11 cellular contexts compared by ENCODE assay signal in the genomic region with DNA sequence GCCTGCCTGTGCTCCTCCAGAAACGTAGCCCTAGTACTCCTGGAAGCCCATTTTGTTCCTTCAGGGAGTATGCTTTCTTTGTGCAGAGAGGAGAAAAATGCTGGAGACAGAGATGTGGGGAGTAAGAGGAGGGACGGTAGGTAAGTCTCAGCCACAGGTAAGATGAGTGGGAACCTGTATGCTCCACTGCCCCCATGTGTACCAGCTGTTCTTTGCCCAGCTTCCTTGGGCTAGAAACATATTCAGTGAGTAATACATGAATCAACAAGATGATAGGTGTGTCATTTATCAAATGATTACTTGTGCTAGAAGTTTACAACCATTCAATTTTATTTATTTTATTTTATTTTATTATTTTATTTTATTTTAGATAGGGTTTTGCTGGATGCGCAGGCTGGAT. TPM values are rescaled to one million over a fixed set of nuclear protein-coding genes. Genes with fewer than 3 reads are reported as not detected.
DNase-seq lines count a peak whose midpoint lies in the region; ATAC-seq and TF ChIP-seq lines count a peak whose summit lies in the region.
"Had no signal": no experiment of that assay in that cellular context is flagged by ENCODE, and none has a peak within 500 bp of the region (broad histone marks: within the 10 kb centered on the region; RNA-seq: fewer than 3 reads in every experiment).

No MANE protein-coding gene starts in this region.

- peaks cover 2% of the 10 kb centered on the region for H3K9me3 Mint-ChIP-seq in activated naive CD8-positive, alpha-beta T cell treated with anti-CD3 and anti-CD28 coated beads for 36 hours
- H3K9me3 Mint-ChIP-seq: neural crest cell had no signal

- H3K36me3 Mint-ChIP-seq in activated naive CD8-positive, alpha-beta T cell treated with anti-CD3 and anti-CD28 coated beads for 36 hours, result peaks cover 36% of the 10 kb centered on the region

- TF ChIP-seq POLR2A in spleen (IDR thresholded peaks at IDR 0.05), result no peak

- WGBS in spleen, 5 donors, result 34 to 81% (median 62%) methylated on average over 3 of the region's 3 CpGs

- H3K27me3 ChIP-seq in spleen (replicated peaks in 1 of 7), result no peaks in the 10 kb centered on the region

- H3K27ac ChIP-seq in spleen (peak overlapping the region in 5 of 8 donors; percentile 30 to 64 (median 44)), coronary artery (no peak overlapping the region)
- H3K27ac ChIP-seq: 22Rv1 had no signal

- peak overlapping the region in 5 of 8 donors; percentile 8 to 50 (median 11) for H3K4me3 ChIP-seq in spleen
- H3K4me3 ChIP-seq in coronary artery, result no peak overlapping the region

- DNase-seq in NCI-H2171 treated with DMSO at 0.1 percent for 48 hours (lab: John Stamatoyannopoulos, UW), result peak; percentile 58
- DNase-seq in NCI-H2171 (lab: John Stamatoyannopoulos, UW), result no peak
- DNase-seq in activated naive CD8-positive, alpha-beta T cell treated with anti-CD3 and anti-CD28 coated beads for 36 hours, result no peak
- DNase-seq in spleen, result no peak
- DNase-seq in coronary artery (ENCODE audit: low spot score), result no peak
- DNase-seq in occipital lobe (lab: John Stamatoyannopoulos, UW), result no peak
- DNase-seq in left ventricle myocardium superior, result no peak
- DNase-seq: NCI-H1436 treated with DMSO at 0.1 percent for 48 hours had no signal

- H3K27ac Mint-ChIP-seq in activated naive CD8-positive, alpha-beta T cell treated with anti-CD3 and anti-CD28 coated beads for 36 hours, result peak overlapping the region; percentile 97

- H3K36me3 ChIP-seq in spleen, result peaks cover 0 to 13% (median 2%) of the 10 kb centered on the region in 6 donors

- peaks cover 3 to 57% (median 21%) of the 10 kb centered on the region in 6 donors for H3K4me1 ChIP-seq in spleen

- peaks cover 83% of the 10 kb centered on the region for H3K4me1 Mint-ChIP-seq in activated naive CD8-positive, alpha-beta T cell treated with anti-CD3 and anti-CD28 coated beads for 36 hours
- H3K4me1 Mint-ChIP-seq: neural crest cell had no signal

- peak; percentile 42 for ATAC-seq in HG03175 (IDR thresholded peaks at IDR 0.05; ENCODE audit: unreplicated experiment)
- no peak for ATAC-seq in left ventricle myocardium superior

- no peaks in the 10 kb centered on the region for H3K27me3 Mint-ChIP-seq in activated naive CD8-positive, alpha-beta T cell treated with anti-CD3 and anti-CD28 coated beads for 36 hours

- H3K4me3 Mint-ChIP-seq in activated naive CD8-positive, alpha-beta T cell treated with anti-CD3 and anti-CD28 coated beads for 36 hours, result peak overlapping the region; percentile 86
- H3K4me3 Mint-ChIP-seq: neural crest cell had no signal

- H3K9me3 ChIP-seq in spleen, result no peaks in the 10 kb centered on the region

- no peak for TF ChIP-seq CTCF in spleen (IDR thresholded peaks at IDR 0.05 in 8 of 11, conservative IDR thresholded peaks at IDR 0.05 in 3 of 11)
- TF ChIP-seq CTCF in coronary artery (IDR thresholded peaks at IDR 0.05), result no peak

- intact Hi-C loops in spleen (cut with DNase I; ENCODE audit: low total_unique reads) (no loop called here), left ventricle myocardium superior (cut with micrococcal nuclease) (no loop called here)

RNA-seq across cellular contexts. Expression of gene CEP85L, which starts 13.6 kb away (rescaled TPM):
- total RNA-seq in activated naive CD8-positive, alpha-beta T cell treated with anti-CD3 and anti-CD28 coated beads for 36 hours, result 10 to 100 TPM; 34.7 to 41.9 TPM
- total RNA-seq in spleen (10 to 100 TPM; 26.0 to 46.5 (median 33.4) TPM), occipital lobe (59.1 TPM), left ventricle myocardium superior (14.5 TPM)
- 1 to 10 TPM; 6.3 to 8.2 (median 6.6) TPM for polyA plus RNA-seq in spleen

Comparison
In these comparisons a context has a peak if more than half of its experiments do, and no peak if none do; other contexts are left out.
1. H3K27ac ChIP-seq: peak in spleen (5 of 8); none in coronary artery (0 of 2).